24 cellular contexts compared by ENCODE assay signal in genomic region chr22:44645083-44645482, GRCh38. TPM values are rescaled to one million over a fixed set of nuclear protein-coding genes. Genes with fewer than 3 reads are reported as not detected.
DNase-seq lines count a peak whose midpoint lies in the region; ATAC-seq and TF ChIP-seq lines count a peak whose summit lies in the region.
"Had no signal": no experiment of that assay in that cellular context is flagged by ENCODE, and none has a peak within 500 bp of the region (broad histone marks: within the 10 kb centered on the region; RNA-seq: fewer than 3 reads in every experiment).

No MANE protein-coding gene starts in this region.

- 23 to 29% methylated on average over 4 of the region's 4 CpGs for WGBS in body of pancreas, 2 donors

- POLR2A ChIA-PET in HEK293 (lab: Yijun Ruan, JAX) = no interaction called here

- peaks cover 0 to under 1% of the 10 kb centered on the region in 2 donors for H3K27me3 ChIP-seq in body of pancreas

- H3K4me1 Mint-ChIP-seq in nephron = peaks cover 14% of the 10 kb centered on the region
- H3K4me1 Mint-ChIP-seq: activated CD4-positive, alpha-beta T cell treated with anti-CD3 and anti-CD28 coated beads, Interleukin-2, amount 10 ng/mL, durations not matched to agents 7 days and 5 days had no signal

- H3K36me3 ChIP-seq in HEK293 (ENCODE audit: control insufficient read depth in 2 of 2, insufficient read depth in 1 of 2, low read length in 2 of 2) = no peaks in the 10 kb centered on the region
- H3K36me3 ChIP-seq in body of pancreas (replicated peaks in 1 of 2; ENCODE audit: insufficient read depth in 1 of 2, low read depth in 2 of 2) = no peaks in the 10 kb centered on the region
- H3K36me3 ChIP-seq: brain microvascular endothelial cell, gastrocnemius medialis had no signal

- peak; percentile 23 for DNase-seq in DMS153 (lab: John Stamatoyannopoulos, UW)
- no peak for DNase-seq in DMS153 treated with DMSO at 0.1 percent for 48 hours (lab: John Stamatoyannopoulos, UW; ENCODE audit: unreplicated experiment)
- peak; percentile 28 for DNase-seq in NCI-H69 (lab: John Stamatoyannopoulos, UW)
- no peak for DNase-seq in NCI-H1092 (lab: John Stamatoyannopoulos, UW)
- no peak for DNase-seq in body of pancreas
- DNase-seq: activated CD4-positive, alpha-beta T cell treated with anti-CD3 and anti-CD28 coated beads, Interleukin-2, amount 10 ng/mL, durations not matched to agents 7 days and 5 days; activated T-cell treated with anti-CD3 and anti-CD28 coated beads, Interleukin-2, amount 50 U/mL, for 48 hours; brain microvascular endothelial cell; CD8-positive, alpha-beta T cell; DMS79; gastrocnemius medialis; GF-D8; hippocampal formation; left cardiac atrium; NCI-H82; OCI-M1; stimulated activated CD4-positive, alpha-beta T cell treated with anti-CD3 and anti-CD28 coated beads, Interleukin-15, amount 100 ng/mL, for 24 hours; stimulated activated naive CD4-positive, alpha-beta T cell treated with Interleukin-2 at 50 U/mL for 16 hours; SW 1271 had no signal

- H3K4me1 ChIP-seq in HEK293 (ENCODE audit: control insufficient read depth, insufficient read depth, low read length) (no peaks in the 10 kb centered on the region), body of pancreas (no peaks in the 10 kb centered on the region)
- H3K4me1 ChIP-seq: psoas muscle had no signal

- no peak overlapping the region for H3K4me3 Mint-ChIP-seq in nephron
- H3K4me3 Mint-ChIP-seq: activated CD4-positive, alpha-beta T cell treated with anti-CD3 and anti-CD28 coated beads, Interleukin-2, amount 10 ng/mL, durations not matched to agents 7 days and 5 days; CD8-positive, alpha-beta T cell had no signal

- no peaks in the 10 kb centered on the region for H3K36me3 Mint-ChIP-seq in nephron (ENCODE audit: low read depth)
- H3K36me3 Mint-ChIP-seq: CD8-positive, alpha-beta T cell had no signal

- peaks cover 11% of the 10 kb centered on the region for H3K27me3 Mint-ChIP-seq in nephron (ENCODE audit: low read depth)

- CTCF ChIA-PET in HEK293 (lab: Yijun Ruan, JAX) = interaction anchor here (0.6 to 2.1 kb wide), 5 partner anchors 18 to 1246 kb away, joined by 3 to 8 read pairs (median 3); no protein-coding TSS in a partner anchor

- no peak for ATAC-seq in GM19452 (IDR thresholded peaks at IDR 0.05; ENCODE audit: unreplicated experiment)
- ATAC-seq in body of pancreas = no peak
- ATAC-seq: CD8-positive, alpha-beta T cell; gastrocnemius medialis; left cardiac atrium; psoas muscle had no signal

- H3K27ac Mint-ChIP-seq in nephron = peak overlapping the region in 2 of 3 experiments; percentile 6 to 38
- H3K27ac Mint-ChIP-seq: activated CD4-positive, alpha-beta T cell treated with anti-CD3 and anti-CD28 coated beads, Interleukin-2, amount 10 ng/mL, durations not matched to agents 7 days and 5 days; CD8-positive, alpha-beta T cell had no signal

- H3K27ac ChIP-seq in HEK293 (ENCODE audit: extremely low read depth, low read depth, low read length) (no peak overlapping the region), body of pancreas (no peak overlapping the region)
- H3K27ac ChIP-seq: 22Rv1, brain microvascular endothelial cell, gastrocnemius medialis, psoas muscle had no signal

- TF ChIP-seq CTCF in HEK293 (tag by site-specific recombination; IDR thresholded peaks at IDR 0.05) (no peak), nephron (IDR thresholded peaks at IDR 0.05; ENCODE audit: unreplicated experiment in 3 of 3) (no peak), body of pancreas (IDR thresholded peaks at IDR 0.05) (no peak)

- H3K4me3 ChIP-seq in HEK293 (ENCODE audit: low read depth, low read length) = no peak overlapping the region
- H3K4me3 ChIP-seq in body of pancreas = no peak overlapping the region
- H3K4me3 ChIP-seq: gastrocnemius medialis, psoas muscle had no signal

- H3K9me3 ChIP-seq in HEK293 (ENCODE audit: control insufficient read depth, insufficient read depth, low read depth, low read length) = no peaks in the 10 kb centered on the region
- H3K9me3 ChIP-seq in body of pancreas = no peaks in the 10 kb centered on the region
- H3K9me3 ChIP-seq: gastrocnemius medialis, psoas muscle had no signal

- intact Hi-C loops in body of pancreas (cut with DNase I) = no loop called here

- peaks cover 6% of the 10 kb centered on the region for H3K9me3 Mint-ChIP-seq in nephron
- H3K9me3 Mint-ChIP-seq: activated CD4-positive, alpha-beta T cell treated with anti-CD3 and anti-CD28 coated beads, Interleukin-2, amount 10 ng/mL, durations not matched to agents 7 days and 5 days; CD8-positive, alpha-beta T cell had no signal

- no peak for TF ChIP-seq POLR2A in body of pancreas (IDR thresholded peaks at IDR 0.05)

TF ChIP-seq in HEK293, 187 proteins besides CTCF, POLR2A, EP300 and RAD21:
- TF ChIP-seq ZNF510 (tag by site-specific recombination; IDR thresholded peaks at IDR 0.05; ENCODE audit: insufficient replicate concordance) (no peak), ZNF548 (tag by site-specific recombination; IDR thresholded peaks at IDR 0.05) (no peak), ZFP41 (tag by site-specific recombination; IDR thresholded peaks at IDR 0.05; ENCODE audit: borderline replicate concordance) (no peak), SETDB1 (IDR thresholded peaks at IDR 0.05; ENCODE audit: insufficient read length, low read length) (peak; percentile 34)

RNA-seq across cellular contexts. Expression of gene PRR5, which starts 56.9 kb away (rescaled TPM):
- total RNA-seq in body of pancreas = 10 to 100 TPM; 12.5 to 20.4 TPM

Comparison
In these comparisons a context has a peak if more than half of its experiments do, and no peak if none do; other contexts are left out.
1. DNase-seq: peak in DMS153 (single experiment) and NCI-H69 (single experiment); none in DMS153 treated with DMSO at 0.1 percent for 48 hours (single experiment), NCI-H1092 (single experiment) and body of pancreas (0 of 4).